In the genomic region with DNA sequence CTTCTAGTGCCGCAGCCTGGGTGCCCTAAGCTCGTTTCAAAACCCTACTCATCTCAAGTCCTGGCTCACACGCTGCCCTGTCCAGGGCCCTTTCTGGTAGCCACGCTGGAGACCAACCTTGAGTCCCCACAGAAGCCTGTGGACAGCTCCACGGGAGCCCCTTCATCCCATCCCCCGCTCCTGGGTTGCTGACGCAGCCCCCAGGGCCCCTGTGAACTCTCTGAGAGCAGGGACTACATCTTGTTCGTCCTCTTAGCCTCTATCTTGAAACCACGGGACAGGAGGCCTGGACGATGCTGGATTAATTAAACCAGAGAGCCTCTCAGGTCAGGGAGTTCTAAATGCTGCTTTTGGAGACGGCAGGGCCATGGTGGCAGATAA, we compare ENCODE assay signal across 12 cellular contexts. TPM values are rescaled to one million over a fixed set of nuclear protein-coding genes. Genes with fewer than 3 reads are reported as not detected.
DNase-seq lines count a peak whose midpoint lies in the region; ATAC-seq and TF ChIP-seq lines count a peak whose summit lies in the region.
"Had no signal": no experiment of that assay in that cellular context is flagged by ENCODE, and none has a peak within 500 bp of the region (broad histone marks: within the 10 kb centered on the region; RNA-seq: fewer than 3 reads in every experiment).

No MANE protein-coding gene starts in this region.

- TF ChIP-seq CTCF in neural crest cell (conservative IDR thresholded peaks at IDR 0.05) = no peak
- no peak for TF ChIP-seq CTCF in vagina (IDR thresholded peaks at IDR 0.05)

- H3K4me1 Mint-ChIP-seq in stimulated activated naive CD8-positive, alpha-beta T cell treated with anti-CD3 and anti-CD28 coated beads, Interleukin-15, amount 100 ng/mL, for 72 hours = peaks cover 82% of the 10 kb centered on the region
- H3K4me1 Mint-ChIP-seq in neural crest cell = peaks cover 51% of the 10 kb centered on the region

- no peak overlapping the region for H3K4me3 Mint-ChIP-seq in stimulated activated naive CD8-positive, alpha-beta T cell treated with anti-CD3 and anti-CD28 coated beads, Interleukin-15, amount 100 ng/mL, for 72 hours
- peak overlapping the region; percentile 48 for H3K4me3 Mint-ChIP-seq in neural crest cell

- no peaks in the 10 kb centered on the region for H3K9me3 Mint-ChIP-seq in stimulated activated naive CD8-positive, alpha-beta T cell treated with anti-CD3 and anti-CD28 coated beads, Interleukin-15, amount 100 ng/mL, for 72 hours
- no peaks in the 10 kb centered on the region for H3K9me3 Mint-ChIP-seq in neural crest cell

- H3K27ac ChIP-seq in esophagus (ENCODE audit: low read depth in 2 of 2, low read length in 1 of 2) (peak overlapping the region; percentile 48 to 81), vagina (peak overlapping the region; percentile 82)

- peaks cover 4% of the 10 kb centered on the region for H3K36me3 Mint-ChIP-seq in neural crest cell (ENCODE audit: low read depth)

- intact Hi-C loops in vagina (cut with DNase I) = no loop called here

- no peaks in the 10 kb centered on the region for H3K9me3 ChIP-seq in esophagus (ENCODE audit: control insufficient read depth in 2 of 2, insufficient read depth in 1 of 2, low read depth in 1 of 2, low read length in 1 of 2)
- H3K9me3 ChIP-seq in vagina = no peaks in the 10 kb centered on the region
- H3K9me3 ChIP-seq: BLaER1 treated with 17β-estradiol and CSF1 and Interleukin-3, amounts not matched to agents 10 nM and 100 nM had no signal

- H3K4me1 ChIP-seq in esophagus (ENCODE audit: control insufficient read depth in 2 of 2, insufficient read depth in 2 of 2, low read length in 1 of 2) = peaks cover 22 to 57% of the 10 kb centered on the region in 2 donors
- peaks cover 86% of the 10 kb centered on the region for H3K4me1 ChIP-seq in vagina

- no peak for DNase-seq in stimulated activated naive CD8-positive, alpha-beta T cell treated with anti-CD3 and anti-CD28 coated beads, Interleukin-15, amount 100 ng/mL, for 72 hours
- no peak for DNase-seq in stimulated activated naive CD8-positive, alpha-beta T cell treated with anti-CD3 and anti-CD28 coated beads, Interleukin-15, Interleukin-2, amounts not matched to agents 100 U/mL and 50 U/mL, for 24 hours
- DNase-seq in neural crest cell (ENCODE audit: low read depth, low spot score) (no peak), vagina (ENCODE audit: extremely low spot score in 2 of 2) (no peak), CD1c-positive myeloid dendritic cell (ENCODE audit: extremely low spot score) (no peak), NCI-H187 treated with DMSO at 0.1 percent for 48 hours (lab: John Stamatoyannopoulos, UW) (no peak)
- DNase-seq: NCI-H1694 treated with DMSO at 0.1 percent for 48 hours; stimulated activated naive CD4-positive, alpha-beta T cell; T-helper 9 cell had no signal

- no peak for TF ChIP-seq POLR2A in vagina (IDR thresholded peaks at IDR 0.05)

- H3K4me3 ChIP-seq in esophagus (ENCODE audit: low read depth in 1 of 2, low read length in 2 of 2) (no peak overlapping the region), vagina (peak overlapping the region; percentile 30 to 36)
- H3K4me3 ChIP-seq: BLaER1 treated with 17β-estradiol and CSF1 and Interleukin-3, amounts not matched to agents 10 nM and 100 nM had no signal

- H3K27me3 Mint-ChIP-seq in stimulated activated naive CD8-positive, alpha-beta T cell treated with anti-CD3 and anti-CD28 coated beads, Interleukin-15, amount 100 ng/mL, for 72 hours = no peaks in the 10 kb centered on the region
- H3K27me3 Mint-ChIP-seq in neural crest cell (ENCODE audit: low read depth) = no peaks in the 10 kb centered on the region

- no peaks in the 10 kb centered on the region for H3K27me3 ChIP-seq in esophagus (ENCODE audit: control insufficient read depth in 1 of 2, insufficient read depth in 2 of 2, low read length in 2 of 2)
- H3K27me3 ChIP-seq in vagina = no peaks in the 10 kb centered on the region
- H3K27me3 ChIP-seq: BLaER1 treated with 17β-estradiol and CSF1 and Interleukin-3, amounts not matched to agents 10 nM and 100 nM had no signal

- ATAC-seq in stimulated activated naive CD8-positive, alpha-beta T cell treated with anti-CD3 and anti-CD28 coated beads, Interleukin-15, amount 100 ng/mL, for 72 hours = no peak
- no peak for ATAC-seq in stimulated activated naive CD8-positive, alpha-beta T cell treated with anti-CD3 and anti-CD28 coated beads, Interleukin-15, Interleukin-2, amounts not matched to agents 100 U/mL and 50 U/mL, for 24 hours
- no peak for ATAC-seq in HG02798 (IDR thresholded peaks at IDR 0.05; ENCODE audit: poor library complexity, unreplicated experiment)

- H3K27ac Mint-ChIP-seq in stimulated activated naive CD8-positive, alpha-beta T cell treated with anti-CD3 and anti-CD28 coated beads, Interleukin-15, amount 100 ng/mL, for 72 hours = peak overlapping the region; percentile 55 to 63
- H3K27ac Mint-ChIP-seq in neural crest cell (ENCODE audit: unreplicated experiment) = peak overlapping the region; percentile 76

- H3K36me3 ChIP-seq in esophagus (ENCODE audit: control insufficient read depth in 2 of 2, insufficient read depth in 2 of 2, low read length in 1 of 2) (peaks cover 3 to 12% of the 10 kb centered on the region in 2 donors), vagina (peaks cover 0 to 16% of the 10 kb centered on the region in 2 donors)

- 52 to 59% methylated on average over 11 of the region's 11 CpGs for WGBS in esophagus, 2 donors

RNA-seq across cellular contexts. Expression of a gene that starts 7.4 kb away (rescaled TPM):
- 10 to 100 TPM; 15.5 to 16.3 TPM for polyA plus RNA-seq in esophagus
- 86.4 and 96.5 TPM in 2 replicates for total RNA-seq in neural crest cell
- total RNA-seq in vagina = 25.5 TPM

Comparison
In these comparisons a context has a peak if more than half of its experiments do, and no peak if none do; other contexts are left out.
1. H3K4me3 ChIP-seq: peak in vagina (2 of 2); none in esophagus (0 of 2).